Comparison of ENCODE assay signal across 15 cellular contexts in genomic region chr1:24717867-24718650, GRCh38. TPM values are rescaled to one million over a fixed set of nuclear protein-coding genes. Genes with fewer than 3 reads are reported as not detected.
DNase-seq lines count a peak whose midpoint lies in the region; ATAC-seq and TF ChIP-seq lines count a peak whose summit lies in the region.
"Had no signal": no experiment of that assay in that cellular context is flagged by ENCODE, and none has a peak within 500 bp of the region (broad histone marks: within the 10 kb centered on the region; RNA-seq: fewer than 3 reads in every experiment).

No MANE protein-coding gene starts in this region.

- H3K4me2 ChIP-seq in trophoblast cell (ENCODE audit: low read length), result no peak overlapping the region

- H3K9me3 ChIP-seq in trophoblast cell (ENCODE audit: insufficient read depth, low read depth, low read length) (no peaks in the 10 kb centered on the region), BE2C (no peaks in the 10 kb centered on the region)
- H3K9me3 ChIP-seq: ascending aorta, mucosa of descending colon, ovary had no signal

- no peak overlapping the region for H3K9ac ChIP-seq in trophoblast cell (ENCODE audit: low read length)

- H4K8ac ChIP-seq in trophoblast cell (ENCODE audit: low read depth, low read length), result no peak overlapping the region

- H3K4me3 Mint-ChIP-seq in activated CD8-positive, alpha-beta T cell treated with anti-CD3 and anti-CD28 coated beads, Interleukin-2, amount 10 ng/mL, durations not matched to agents 7 days and 5 days, result no peak overlapping the region
- H3K4me3 Mint-ChIP-seq: activated CD4-positive, alpha-beta memory T cell treated with anti-CD3 and anti-CD28 coated beads, Interleukin-2, amount 10 ng/mL, durations not matched to agents 7 days and 5 days had no signal

- DNase-seq in Ammon's horn (ENCODE audit: low spot score), result peak; percentile 99
- DNase-seq in amygdala (lab: John Stamatoyannopoulos, UW), result peak in 54 of 56 donors; percentile 33 to 98 (median 82)
- peak in 48 of 51 donors; percentile 13 to 97 (median 80) for DNase-seq in hypothalamus (lab: John Stamatoyannopoulos, UW)
- DNase-seq in trophoblast cell, result no peak
- no peak for DNase-seq in activated CD8-positive, alpha-beta T cell treated with anti-CD3 and anti-CD28 coated beads, Interleukin-2, amount 10 ng/mL, durations not matched to agents 7 days and 5 days
- no peak for DNase-seq in NCI-H1105 (lab: John Stamatoyannopoulos, UW)
- DNase-seq in BE2C, result no peak
- DNase-seq in OCI-M2 (lab: John Stamatoyannopoulos, UW; ENCODE audit: unreplicated experiment), result no peak
- DNase-seq: activated CD4-positive, alpha-beta memory T cell treated with anti-CD3 and anti-CD28 coated beads, Interleukin-2, amount 10 ng/mL, durations not matched to agents 7 days and 5 days; Kasumi-1; mucosa of descending colon; ovary; stimulated activated CD4-positive, alpha-beta T cell treated with anti-CD3 and anti-CD28 coated beads, Interleukin-12 subunit alpha, Interleukin-12 subunit beta, amount 100 ng/mL, for 4 hours had no signal

- H3K18ac ChIP-seq in trophoblast cell (ENCODE audit: low read length), result no peak overlapping the region

- no peaks in the 10 kb centered on the region for H3K36me3 Mint-ChIP-seq in activated CD8-positive, alpha-beta T cell treated with anti-CD3 and anti-CD28 coated beads, Interleukin-2, amount 10 ng/mL, durations not matched to agents 7 days and 5 days (ENCODE audit: low read depth)

- POLR2A ChIA-PET in activated CD8-positive, alpha-beta T cell treated with anti-CD3 and anti-CD28 coated beads, Interleukin-2, amount 10 ng/mL, durations not matched to agents 7 days and 5 days (lab: Charles Lee), result no interaction called here

- no peak overlapping the region for H4K12ac ChIP-seq in trophoblast cell (ENCODE audit: low read depth, low read length)

- H2AFZ ChIP-seq in trophoblast cell (ENCODE audit: insufficient read depth, low read length, poor library complexity), result no peak overlapping the region

- peaks cover 3% of the 10 kb centered on the region for H3K27me3 Mint-ChIP-seq in activated CD8-positive, alpha-beta T cell treated with anti-CD3 and anti-CD28 coated beads, Interleukin-2, amount 10 ng/mL, durations not matched to agents 7 days and 5 days (ENCODE audit: low read depth)
- H3K27me3 Mint-ChIP-seq: activated CD4-positive, alpha-beta memory T cell treated with anti-CD3 and anti-CD28 coated beads, Interleukin-2, amount 10 ng/mL, durations not matched to agents 7 days and 5 days had no signal

- peaks cover 10% of the 10 kb centered on the region for H3K4me1 Mint-ChIP-seq in activated CD8-positive, alpha-beta T cell treated with anti-CD3 and anti-CD28 coated beads, Interleukin-2, amount 10 ng/mL, durations not matched to agents 7 days and 5 days (ENCODE audit: low read depth)

- H4K91ac ChIP-seq in trophoblast cell (ENCODE audit: low read depth, low read length), result peak overlapping the region; percentile 31

- peak overlapping the region; percentile 27 for H2AK5ac ChIP-seq in trophoblast cell (ENCODE audit: low read length)

- H3K4me1 ChIP-seq in trophoblast cell (ENCODE audit: control insufficient read depth in 1 of 2, insufficient read depth in 2 of 2, low read length in 2 of 2) (peaks cover 15 to 17% of the 10 kb centered on the region in 2 experiments), BE2C (no peaks in the 10 kb centered on the region)

- CTCF ChIA-PET in activated CD8-positive, alpha-beta T cell treated with anti-CD3 and anti-CD28 coated beads, Interleukin-2, amount 10 ng/mL, durations not matched to agents 7 days and 5 days (lab: Charles Lee), result interaction anchor here (2.5 kb wide), 1 partner anchor 29 kb away, joined by 9 read pairs; no protein-coding TSS in a partner anchor

- no peaks in the 10 kb centered on the region for H3K27me3 ChIP-seq in trophoblast cell (ENCODE audit: insufficient read depth, low read length)
- no peaks in the 10 kb centered on the region for H3K27me3 ChIP-seq in BE2C
- H3K27me3 ChIP-seq: ascending aorta, ovary had no signal

- H3K79me2 ChIP-seq in trophoblast cell (ENCODE audit: control insufficient read depth, insufficient read depth, low read length, poor library complexity), result no peaks in the 10 kb centered on the region

- H2BK12ac ChIP-seq in trophoblast cell (ENCODE audit: low read length), result peak overlapping the region; percentile 38

- no peak overlapping the region for H3K27ac ChIP-seq in trophoblast cell (ENCODE audit: low read depth, low read length)
- H3K27ac ChIP-seq: ovary, VCaP had no signal

- peaks cover 4% of the 10 kb centered on the region for H3K9me3 Mint-ChIP-seq in activated CD8-positive, alpha-beta T cell treated with anti-CD3 and anti-CD28 coated beads, Interleukin-2, amount 10 ng/mL, durations not matched to agents 7 days and 5 days (ENCODE audit: insufficient read depth)

- no peak overlapping the region for H3K27ac Mint-ChIP-seq in activated CD8-positive, alpha-beta T cell treated with anti-CD3 and anti-CD28 coated beads, Interleukin-2, amount 10 ng/mL, durations not matched to agents 7 days and 5 days
- H3K27ac Mint-ChIP-seq: activated CD4-positive, alpha-beta memory T cell treated with anti-CD3 and anti-CD28 coated beads, Interleukin-2, amount 10 ng/mL, durations not matched to agents 7 days and 5 days had no signal

- H3K4ac ChIP-seq in trophoblast cell (ENCODE audit: low read depth, low read length), result no peak overlapping the region

- peak overlapping the region; percentile 15 for H3K14ac ChIP-seq in trophoblast cell (ENCODE audit: low read length)

- H3K4me3 ChIP-seq in trophoblast cell (ENCODE audit: low read depth, low read length) (no peak overlapping the region), BE2C (ENCODE audit: low read depth, low read length) (no peak overlapping the region)
- H3K4me3 ChIP-seq: ascending aorta, mucosa of descending colon, ovary had no signal

- H3K36me3 ChIP-seq in trophoblast cell (ENCODE audit: control insufficient read depth in 1 of 2, insufficient read depth in 2 of 2, low read length in 2 of 2), result no peaks in the 10 kb centered on the region
- no peaks in the 10 kb centered on the region for H3K36me3 ChIP-seq in BE2C
- H3K36me3 ChIP-seq: ascending aorta, ovary had no signal

- TF ChIP-seq CTCF in BE2C (IDR thresholded peaks at IDR 0.05; ENCODE audit: low read depth, low read length), result no peak

- peaks cover 16% of the 10 kb centered on the region for H3K79me1 ChIP-seq in trophoblast cell (ENCODE audit: low read length)

- H2BK120ac ChIP-seq in trophoblast cell (ENCODE audit: insufficient read depth, low read length, poor library complexity), result no peak overlapping the region

- ATAC-seq in activated CD8-positive, alpha-beta T cell treated with anti-CD3 and anti-CD28 coated beads, Interleukin-2, amount 10 ng/mL, durations not matched to agents 7 days and 5 days, result no peak
- ATAC-seq: mucosa of descending colon had no signal

- H2BK5ac ChIP-seq in trophoblast cell (ENCODE audit: low read depth, low read length, poor library complexity), result no peak overlapping the region

- no peak overlapping the region for H3K23ac ChIP-seq in trophoblast cell (ENCODE audit: low read length)

- no CpG with 5 or more reads among the region's 8 CpGs for WGBS in trophoblast cell (ENCODE audit: extremely low coverage, insufficient coverage, insufficient read length)

RNA-seq across cellular contexts. Expression of gene CLIC4, which starts 27.2 kb away (rescaled TPM):
- 204 and 206 TPM in 2 replicates for polyA plus RNA-seq in trophoblast cell (2013)
- 1 to 10 TPM; 7.1 to 7.7 TPM for total RNA-seq in activated CD8-positive, alpha-beta T cell treated with anti-CD3 and anti-CD28 coated beads, Interleukin-2, amount 10 ng/mL, durations not matched to agents 7 days and 5 days
- 73.5 TPM for polyA plus RNA-seq in BE2C (2012; ENCODE audit: insufficient read depth, insufficient read length, low read depth)

Comparison
In these comparisons a context has a peak if more than half of its experiments do, and no peak if none do; other contexts are left out.
1. DNase-seq: peak in Ammon's horn (single experiment), amygdala (54 of 56) and hypothalamus (48 of 51); none in trophoblast cell (0 of 2), activated CD8-positive, alpha-beta T cell treated with anti-CD3 and anti-CD28 coated beads, Interleukin-2, amount 10 ng/mL, durations not matched to agents 7 days and 5 days (single experiment), NCI-H1105 (single experiment), BE2C (single experiment) and OCI-M2 (single experiment).